ENCODE assay signal across 24 cellular contexts in the genomic region with DNA sequence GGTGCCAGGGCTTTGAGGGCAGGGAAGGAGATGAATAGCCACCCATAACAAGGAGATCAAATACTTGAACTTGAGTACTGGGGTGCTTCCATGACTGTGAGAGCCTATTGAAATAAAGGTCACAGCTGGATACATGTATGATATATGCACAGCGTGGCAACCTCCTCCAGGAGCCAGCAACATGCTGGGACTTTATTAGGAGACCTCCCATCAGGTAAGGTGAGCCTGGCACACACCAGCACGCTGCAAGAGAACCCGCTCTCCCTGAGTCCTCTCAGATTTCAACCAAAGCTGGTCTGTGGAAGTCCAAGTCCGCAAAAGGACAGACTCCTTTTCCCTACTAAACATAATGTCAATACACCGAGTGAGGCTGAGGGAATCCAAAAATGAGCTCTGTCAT. TPM values are rescaled to one million over a fixed set of nuclear protein-coding genes. Genes with fewer than 3 reads are reported as not detected.
"Had no signal": no experiment of that assay in that cellular context is flagged by ENCODE, and none has a peak within 500 bp of the region (broad histone marks: within the 10 kb centered on the region; RNA-seq: fewer than 3 reads in every experiment).

No MANE protein-coding gene starts in this region.

- H3K4me3 ChIP-seq: lower lobe of right lung, ovary, psoas muscle, skin epidermis, tibial nerve, vagina had no signal

- DNase-seq: activated B cell treated with CpG ODN at 0.5 μM for 24 hours; activated CD4-positive, alpha-beta T cell treated with anti-CD3 and anti-CD28 coated beads for 4 hours; activated CD8-positive, alpha-beta T cell treated with anti-CD3 and anti-CD28 coated beads for 36 hours; activated naive CD4-positive, alpha-beta T cell treated with anti-CD3 and anti-CD28 coated beads, Interleukin-2, amount 10 ng/mL, durations not matched to agents 7 days and 5 days; activated naive CD8-positive, alpha-beta T cell treated with anti-CD3 and anti-CD28 coated beads, Interleukin-2, amount 50 U/mL, for 24 hours; activated T-cell treated with anti-CD3 and anti-CD28 coated beads, Interleukin-2, amount 50 U/mL, for 24 hours; anterior cingulate cortex; caudate nucleus; endodermal cell; foreskin keratinocyte; glutamatergic neuron; hypothalamus; islet precursor cell; lower lobe of right lung; natural killer cell; ovary; psoas muscle; right cardiac atrium; stimulated activated CD4-positive, alpha-beta T cell treated with anti-CD3 and anti-CD28 coated beads, Interleukin-15, amount 100 ng/mL, for 24 hours; stimulated activated CD4-positive, alpha-beta T cell treated with anti-CD3 and anti-CD28 coated beads, Interleukin-2, amount 100 ng/mL, for 48 hours had no signal

- H3K36me3 ChIP-seq: lower lobe of right lung, ovary, tibial nerve, vagina had no signal

- H3K27ac ChIP-seq: epithelial cell of prostate, foreskin keratinocyte, lower lobe of right lung, ovary, psoas muscle, skin epidermis, tibial nerve, vagina had no signal

- H3K9me3 ChIP-seq: lower lobe of right lung, ovary, psoas muscle, tibial nerve, vagina had no signal

- H3K27me3 ChIP-seq: ovary, tibial nerve, vagina had no signal

RNA-seq across cellular contexts. Expression of a gene that starts 10.5 kb away (rescaled TPM):
- total RNA-seq: activated CD8-positive, alpha-beta T cell treated with anti-CD3 and anti-CD28 coated beads for 36 hours had no signal
